In genomic region chr6:29656157-29656556, GRCh38 we compare ENCODE assay signal across 1 cellular context.
TF ChIP-seq lines count a peak whose summit lies in the region.

No MANE protein-coding gene starts in this region.

TF ChIP-seq in H1, 55 proteins besides CTCF, POLR2A, EP300 and RAD21:
- TF ChIP-seq KDM1A (IDR thresholded peaks at IDR 0.05; ENCODE audit: borderline replicate concordance, low read length): no peak
